9 cellular contexts compared by ENCODE assay signal in the genomic region with DNA sequence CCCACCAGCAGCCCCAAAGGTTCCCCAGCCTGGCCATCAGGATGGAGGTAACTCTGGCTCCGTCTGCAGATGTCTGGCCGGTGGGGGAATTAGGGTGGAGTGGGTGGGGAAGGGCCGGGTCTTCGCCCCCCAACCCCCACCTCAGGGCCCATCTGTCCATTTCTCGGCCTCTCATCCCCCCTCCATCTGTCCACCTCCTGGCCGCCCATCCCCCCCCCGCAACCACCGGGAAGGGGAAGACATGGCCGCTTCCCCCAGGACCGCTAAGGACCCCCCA. TPM values are rescaled to one million over a fixed set of nuclear protein-coding genes. Genes with fewer than 3 reads are reported as not detected.
DNase-seq lines count a peak whose midpoint lies in the region; ATAC-seq and TF ChIP-seq lines count a peak whose summit lies in the region.
"Had no signal": no experiment of that assay in that cellular context is flagged by ENCODE, and none has a peak within 500 bp of the region (broad histone marks: within the 10 kb centered on the region; RNA-seq: fewer than 3 reads in every experiment).

No MANE protein-coding gene starts in this region.

- H3K27ac ChIP-seq in CD8-positive, alpha-beta T cell (ENCODE audit: low read depth, low read length) = no peak overlapping the region
- H3K27ac ChIP-seq in MM.1S (ENCODE audit: low read length) (no peak overlapping the region), neuronal stem cell (replicated peaks; ENCODE audit: low read length) (no peak overlapping the region)

- H3K36me3 ChIP-seq in CD8-positive, alpha-beta T cell (ENCODE audit: insufficient read depth, low read length) = no peaks in the 10 kb centered on the region
- no peaks in the 10 kb centered on the region for H3K36me3 ChIP-seq in MM.1S (replicated peaks; ENCODE audit: insufficient read depth, low read length)
- no peaks in the 10 kb centered on the region for H3K36me3 ChIP-seq in neuronal stem cell (replicated peaks in 1 of 2; ENCODE audit: control insufficient read depth in 2 of 2, insufficient read depth in 2 of 2, low read length in 2 of 2)

- no peaks in the 10 kb centered on the region for H3K9me3 Mint-ChIP-seq in CD8-positive, alpha-beta T cell
- H3K9me3 Mint-ChIP-seq: activated naive CD4-positive, alpha-beta T cell treated with anti-CD3 and anti-CD28 coated beads, Interleukin-2, amount 50 U/mL, for 72 hours had no signal

- 0 out of 2 replicates have a peak, but pooled peaks cover 3% of the 10 kb centered on the region for H3F3A ChIP-seq in MM.1S (ENCODE audit: insufficient read depth, low read length)

- no peaks in the 10 kb centered on the region for H3K79me2 ChIP-seq in MM.1S (ENCODE audit: low read length)

- peak overlapping the region; percentile 69 for H3K23ac ChIP-seq in neuronal stem cell (ENCODE audit: low read depth, low read length, poor library complexity)

- H3K4me2 ChIP-seq in MM.1S (ENCODE audit: low read depth, low read length) (peak overlapping the region; percentile 88; the same call in 1 of the 2 replicates), neuronal stem cell (ENCODE audit: insufficient read depth, low read length, poor library complexity, severe bottlenecking) (peak overlapping the region; percentile 99)

- H3K18ac ChIP-seq in neuronal stem cell (ENCODE audit: low read length) = peak overlapping the region; percentile 96

- no peaks in the 10 kb centered on the region for H3K9me3 ChIP-seq in CD8-positive, alpha-beta T cell (ENCODE audit: low read length)
- H3K9me3 ChIP-seq in MM.1S (replicated peaks; ENCODE audit: insufficient read depth, low read length) (no peaks in the 10 kb centered on the region), neuronal stem cell (replicated peaks in 1 of 2; ENCODE audit: control insufficient read depth in 2 of 2, insufficient read depth in 1 of 2, low read depth in 1 of 2, low read length in 2 of 2) (no peaks in the 10 kb centered on the region)

- no peaks in the 10 kb centered on the region for H3K79me1 ChIP-seq in neuronal stem cell (ENCODE audit: low read depth, low read length)

- H3K4ac ChIP-seq in neuronal stem cell (ENCODE audit: low read length) = no peak overlapping the region

- CTCF ChIA-PET in CD8-positive, alpha-beta T cell (lab: Charles Lee) = no interaction called here

- H3K27me3 Mint-ChIP-seq in CD8-positive, alpha-beta T cell (ENCODE audit: low read depth) = no peaks in the 10 kb centered on the region

- POLR2A ChIA-PET in CD8-positive, alpha-beta T cell (lab: Charles Lee) = no interaction called here

- H3K27me3 ChIP-seq in CD8-positive, alpha-beta T cell (ENCODE audit: insufficient read depth, low read length) = no peaks in the 10 kb centered on the region
- H3K27me3 ChIP-seq in MM.1S (replicated peaks; ENCODE audit: insufficient read depth, low read length) = no peaks in the 10 kb centered on the region
- H3K27me3 ChIP-seq in neuronal stem cell (ENCODE audit: control insufficient read depth in 3 of 3, insufficient read depth in 3 of 3, low read depth in 1 of 3, low read length in 3 of 3) = peaks cover 0 to 27% (median 9%) of the 10 kb centered on the region in 3 experiments

- peak overlapping the region; percentile 38 for H2BK15ac ChIP-seq in neuronal stem cell (ENCODE audit: low read length)

- peaks cover 31% of the 10 kb centered on the region for H3K4me1 Mint-ChIP-seq in CD8-positive, alpha-beta T cell (ENCODE audit: low read depth)

- H3K4me3 ChIP-seq in CD8-positive, alpha-beta T cell (ENCODE audit: low read depth, low read length) = peak overlapping the region; percentile 65
- H3K4me3 ChIP-seq in MM.1S (ENCODE audit: low read length) (peak overlapping the region; percentile 65), choroid plexus epithelial cell (ENCODE audit: low read depth, low read length) (peak overlapping the region; percentile 47), neuronal stem cell (ENCODE audit: low read length in 2 of 2) (peak overlapping the region; percentile 75 to 96)

- H4K8ac ChIP-seq in neuronal stem cell (ENCODE audit: low read depth, low read length) = no peak overlapping the region

- H2AFZ ChIP-seq in MM.1S (ENCODE audit: low read length) = no peak overlapping the region
- H2AFZ ChIP-seq in neuronal stem cell (ENCODE audit: low read length) = peak overlapping the region; percentile 98

- peak overlapping the region; percentile 76 for H3K4me3 Mint-ChIP-seq in CD8-positive, alpha-beta T cell

- H2BK12ac ChIP-seq in neuronal stem cell (ENCODE audit: low read length) = peak overlapping the region; percentile 79

- H4K91ac ChIP-seq in neuronal stem cell (ENCODE audit: low read depth, low read length, poor library complexity) = no peak overlapping the region

- no peak for ATAC-seq in CD8-positive, alpha-beta T cell
- ATAC-seq in Right ventricle myocardium inferior = no peak

- H2AK5ac ChIP-seq in neuronal stem cell (ENCODE audit: low read depth, low read length) = peak overlapping the region; percentile 63

- peaks cover 27% of the 10 kb centered on the region for H3K36me3 Mint-ChIP-seq in CD8-positive, alpha-beta T cell

- H2BK5ac ChIP-seq in neuronal stem cell (ENCODE audit: low read length) = no peak overlapping the region

- no peak for TF ChIP-seq CTCF in CD8-positive, alpha-beta T cell (IDR thresholded peaks at IDR 0.05)
- no peak for TF ChIP-seq CTCF in MM.1S (IDR thresholded peaks at IDR 0.05; ENCODE audit: low read length)
- TF ChIP-seq CTCF in choroid plexus epithelial cell (conservative IDR thresholded peaks at IDR 0.05; ENCODE audit: low read depth, low read length) = no peak

- no peaks in the 10 kb centered on the region for H4K20me1 ChIP-seq in MM.1S (ENCODE audit: insufficient read depth, low read length)

- H3K9me2 ChIP-seq in MM.1S (replicated peaks; ENCODE audit: insufficient read depth, low read length) = no peaks in the 10 kb centered on the region

- intact Hi-C loops in CD8-positive, alpha-beta T cell (cut with DNase I, micrococcal nuclease) = no loop called here
- intact Hi-C loops in Right ventricle myocardium inferior (cut with DNase I) = loop anchor here (10.0 kb wide), 1 partner anchor 355 kb away; no protein-coding TSS in a partner anchor

- H3K9ac ChIP-seq in MM.1S (ENCODE audit: low read length) (no peak overlapping the region), neuronal stem cell (ENCODE audit: low read depth, low read length, poor library complexity) (peak overlapping the region; percentile 96)

- WGBS in neuronal stem cell (ENCODE audit: extremely low coverage in 2 of 2, insufficient read length in 2 of 2, insufficient replicate concordance in 1 of 2), 2 donors = no CpG with 5 or more reads among the region's 10 CpGs

- H2BK120ac ChIP-seq in neuronal stem cell (ENCODE audit: low read depth, low read length) = peak overlapping the region; percentile 12

- peaks cover 17% of the 10 kb centered on the region for H3K4me1 ChIP-seq in CD8-positive, alpha-beta T cell (ENCODE audit: insufficient read depth, low read length)
- H3K4me1 ChIP-seq in MM.1S (ENCODE audit: low read length) = no peaks in the 10 kb centered on the region
- peaks cover 5 to 8% of the 10 kb centered on the region in 2 donors for H3K4me1 ChIP-seq in neuronal stem cell (ENCODE audit: control insufficient read depth in 2 of 2, insufficient read depth in 1 of 2, low read depth in 1 of 2, low read length in 2 of 2)

- peak overlapping the region; percentile 92 for H3K14ac ChIP-seq in neuronal stem cell (ENCODE audit: low read length)

- H3K27ac Mint-ChIP-seq in CD8-positive, alpha-beta T cell = no peak overlapping the region

- DNase-seq in CD8-positive, alpha-beta T cell = no peak
- DNase-seq in MM.1S = no peak
- no peak for DNase-seq in choroid plexus epithelial cell (ENCODE audit: low read depth)
- DNase-seq in neuronal stem cell (ENCODE audit: low spot score) = no peak
- DNase-seq in LoVo (ENCODE audit: low spot score) = no peak
- DNase-seq in COLO829 (ENCODE audit: low spot score) = no peak
- no peak for DNase-seq in NCI-H345 treated with DMSO at 0.1 percent for 48 hours (lab: John Stamatoyannopoulos, UW; ENCODE audit: unreplicated experiment)
- no peak for DNase-seq in Right ventricle myocardium inferior (ENCODE audit: missing footprints)

RNA-seq across cellular contexts. Expression of a gene that starts 0.8 kb away (rescaled TPM):
- 1 to 10 TPM; 2.1 to 2.3 TPM for total RNA-seq in CD8-positive, alpha-beta T cell
- 8.3 TPM for polyA plus RNA-seq in neuronal stem cell (2013, experiment 1 of 2)
- polyA plus RNA-seq in neuronal stem cell (2013, experiment 2 of 2) = 7.4 TPM
- total RNA-seq in Right ventricle myocardium inferior = 0.41 TPM

RNA-seq across cellular contexts. Expression of a gene that starts 16.0 kb away (rescaled TPM):
- 100 to 1,000 TPM; 247 to 248 TPM for total RNA-seq in CD8-positive, alpha-beta T cell
- 0.38 TPM for polyA plus RNA-seq in neuronal stem cell (2013, experiment 1 of 2)
- 0.42 TPM for polyA plus RNA-seq in neuronal stem cell (2013, experiment 2 of 2)
- 20.2 TPM for total RNA-seq in Right ventricle myocardium inferior

RNA-seq across cellular contexts. Expression of a gene that starts 22.4 kb away (rescaled TPM):
- total RNA-seq in CD8-positive, alpha-beta T cell = 10 to 100 TPM; 68.3 to 78.1 TPM
- polyA plus RNA-seq in neuronal stem cell (2013, experiment 1 of 2) = 135 TPM
- 135 TPM for polyA plus RNA-seq in neuronal stem cell (2013, experiment 2 of 2)
- 40.6 TPM for total RNA-seq in Right ventricle myocardium inferior

RNA-seq across cellular contexts. Expression of a gene that starts 23.6 kb away (rescaled TPM):
- under 1 TPM in 1 of 2 experiments, not detected in 1; 0.38 TPM for total RNA-seq in CD8-positive, alpha-beta T cell
- polyA plus RNA-seq in neuronal stem cell (2013, experiment 1 of 2) = not detected
- not detected for polyA plus RNA-seq in neuronal stem cell (2013, experiment 2 of 2)
- total RNA-seq in Right ventricle myocardium inferior = not detected

RNA-seq across cellular contexts. Expression of a gene that starts 51.6 kb away (rescaled TPM):
- total RNA-seq in CD8-positive, alpha-beta T cell = not detected
- not detected for polyA plus RNA-seq in neuronal stem cell (2013, experiment 1 of 2)
- not detected for polyA plus RNA-seq in neuronal stem cell (2013, experiment 2 of 2)
- total RNA-seq in Right ventricle myocardium inferior = not detected

Comparison
In these comparisons a context has a peak if more than half of its experiments do, and no peak if none do; other contexts are left out.
1. RNA of a gene that starts 16.0 kb away (total RNA-seq): 247 to 248 TPM in CD8-positive, alpha-beta T cell; 20.2 TPM in Right ventricle myocardium inferior (single experiment); every median in the first group is over 10 times any median in the second.
2. Peak in every context shown above with its lines, with median percentiles within 50 percentile points of each other: H3K4me3 ChIP-seq.